ENCODE assay signal across 13 cellular contexts in the genomic region with DNA sequence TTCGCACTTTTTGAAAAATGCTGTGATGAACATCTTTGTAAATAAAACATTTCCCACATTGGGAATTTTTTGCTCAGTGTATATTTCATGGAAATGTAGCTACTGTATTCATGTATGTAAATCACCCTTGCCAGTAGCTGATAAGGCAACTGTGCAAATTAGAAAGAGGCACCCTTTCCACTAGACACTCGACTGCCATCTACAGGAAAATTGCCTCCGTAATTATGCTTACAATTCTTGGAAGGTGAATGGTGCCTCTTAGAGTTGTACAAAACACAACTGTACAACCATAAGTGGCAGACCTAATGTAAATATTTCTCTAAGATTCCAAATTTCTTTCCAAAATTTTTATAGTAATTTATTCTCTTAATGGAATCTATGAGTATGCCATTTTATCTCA.
DNase-seq lines count a peak whose midpoint lies in the region; ATAC-seq and TF ChIP-seq lines count a peak whose summit lies in the region.
"Had no signal": no experiment of that assay in that cellular context is flagged by ENCODE, and none has a peak within 500 bp of the region (broad histone marks: within the 10 kb centered on the region; RNA-seq: fewer than 3 reads in every experiment).

No MANE protein-coding gene starts in this region.

- H3K4me3 ChIP-seq in mammary epithelial cell (replicated peaks in 1 of 3; ENCODE audit: insufficient read depth in 1 of 3, low read depth in 2 of 3, low read length in 3 of 3) (no peak overlapping the region), colonic mucosa (no peak overlapping the region), GM23338 (no peak overlapping the region)
- H3K4me3 ChIP-seq: vagina had no signal

- no peaks in the 10 kb centered on the region; the same call in 2 of the 3 replicates for H3K4me1 Mint-ChIP-seq in GM23338
- H3K4me1 Mint-ChIP-seq: IgD-negative memory B cell had no signal

- TF ChIP-seq CTCF in mammary epithelial cell (conservative IDR thresholded peaks at IDR 0.05 in 1 of 2, IDR thresholded peaks at IDR 0.05 in 1 of 2; ENCODE audit: extremely low read depth in 1 of 2, insufficient read depth in 1 of 2, low read depth in 1 of 2, low read length in 2 of 2), result peak; percentile 11 to 41
- no peak for TF ChIP-seq CTCF in colonic mucosa (IDR thresholded peaks at IDR 0.05)
- no peak for TF ChIP-seq CTCF in GM23338 (conservative IDR thresholded peaks at IDR 0.05; ENCODE audit: low read depth in 2 of 2)

- peaks cover 3% of the 10 kb centered on the region for H3K27me3 ChIP-seq in mammary epithelial cell (ENCODE audit: insufficient read depth, low read length)
- no peaks in the 10 kb centered on the region for H3K27me3 ChIP-seq in colonic mucosa
- H3K27me3 ChIP-seq in GM23338 (ENCODE audit: insufficient read depth), result no peaks in the 10 kb centered on the region
- H3K27me3 ChIP-seq: vagina had no signal

- 84% methylated on average over 3 of the region's 3 CpGs for WGBS in mammary epithelial cell (ENCODE audit: low coverage, missing lambda C conversion rate)

- H3K36me3 Mint-ChIP-seq in GM23338 (ENCODE audit: low read depth), result no peaks in the 10 kb centered on the region
- H3K36me3 Mint-ChIP-seq: IgD-negative memory B cell had no signal

- no peaks in the 10 kb centered on the region for H3K9me3 ChIP-seq in mammary epithelial cell (replicated peaks; ENCODE audit: insufficient read depth, low read length)
- H3K9me3 ChIP-seq in colonic mucosa, result no peaks in the 10 kb centered on the region
- H3K9me3 ChIP-seq: vagina had no signal

- CTCF ChIA-PET in mammary epithelial cell (lab: Charles Lee; ENCODE audit: low non-redundant PET), result interaction anchor here (0.5 kb wide), 1 partner anchor 10 kb away, joined by 3 read pairs; no protein-coding TSS in a partner anchor

- H3K9me2 ChIP-seq in GM23338 (ENCODE audit: insufficient read depth), result no peaks in the 10 kb centered on the region

- H3K36me3 ChIP-seq in mammary epithelial cell (ENCODE audit: insufficient read depth, low read length), result no peaks in the 10 kb centered on the region
- H3K36me3 ChIP-seq in colonic mucosa, result no peaks in the 10 kb centered on the region
- no peaks in the 10 kb centered on the region for H3K36me3 ChIP-seq in GM23338 (ENCODE audit: insufficient read depth)
- H3K36me3 ChIP-seq: vagina had no signal

- no TSS peak for BruUV-seq in mammary epithelial cell (replicated peaks; lab: Mats Ljungman, UMichigan)

- no peak overlapping the region for H3K27ac Mint-ChIP-seq in GM23338
- H3K27ac Mint-ChIP-seq: IgD-negative memory B cell had no signal

- no peaks in the 10 kb centered on the region for H3F3A ChIP-seq in GM23338 (replicated peaks; ENCODE audit: low read depth)

- ATAC-seq in GM18868 (IDR thresholded peaks at IDR 0.05; ENCODE audit: unreplicated experiment), result peak; percentile 77
- ATAC-seq in GM18867 (IDR thresholded peaks at IDR 0.05; ENCODE audit: unreplicated experiment), result no peak
- no peak for ATAC-seq in GM23338
- ATAC-seq: SK-N-SH treated with all-trans-retinoic acid at 6 μM for 48 hours had no signal

- DNase-seq in COLO829 (ENCODE audit: low spot score) (peak; percentile 27), NCI-H2171 (lab: John Stamatoyannopoulos, UW) (peak; percentile 1), mammary epithelial cell (no peak), colonic mucosa (no peak), GM23338 (ENCODE audit: low spot score) (no peak), amniotic stem cell (lab: John Stamatoyannopoulos, UW) (no peak)
- DNase-seq: COR-L47, posterior cingulate gyrus had no signal

- H3K4me2 ChIP-seq in mammary epithelial cell (ENCODE audit: insufficient read depth, low read depth, low read length), result no peak overlapping the region
- H3K4me2 ChIP-seq in GM23338, result no peak overlapping the region

- dilution Hi-C loops in mammary epithelial cell (cut with HindIII; ENCODE audit: low sequenced_read_pairs), result no loop called here

- intact Hi-C loops in mammary epithelial cell (cut with micrococcal nuclease), result loop anchor here (2.0 to 5.0 kb wide), 3 partner anchors 37 to 278 kb away; no protein-coding TSS in a partner anchor
- intact Hi-C loops in colonic mucosa (cut with DNase I), result no loop called here

- H3K4me1 ChIP-seq in mammary epithelial cell (ENCODE audit: insufficient read depth, low read length), result peaks cover 17% of the 10 kb centered on the region
- H3K4me1 ChIP-seq in colonic mucosa, result no peaks in the 10 kb centered on the region
- H3K4me1 ChIP-seq in GM23338 (ENCODE audit: insufficient read depth), result no peaks in the 10 kb centered on the region
- H3K4me1 ChIP-seq: vagina had no signal

- in situ Hi-C loops in mammary epithelial cell (cut with MboI; ENCODE audit: low sequenced_read_pairs in 2 of 2), result no loop called here

- H3K79me2 ChIP-seq in mammary epithelial cell (ENCODE audit: insufficient read depth, low read length) (no peaks in the 10 kb centered on the region), GM23338 (replicated peaks; ENCODE audit: insufficient read depth) (no peaks in the 10 kb centered on the region)

- H3K27ac ChIP-seq in mammary epithelial cell (ENCODE audit: insufficient read depth, low read depth, low read length) (no peak overlapping the region), colonic mucosa (no peak overlapping the region), GM23338 (ENCODE audit: low read depth) (no peak overlapping the region)
- H3K27ac ChIP-seq: vagina had no signal

- H4K20me1 ChIP-seq in mammary epithelial cell (ENCODE audit: insufficient read depth, low read length) (no peaks in the 10 kb centered on the region), GM23338 (replicated peaks; ENCODE audit: insufficient read depth) (no peaks in the 10 kb centered on the region)

- no peak overlapping the region for H2AFZ ChIP-seq in mammary epithelial cell (ENCODE audit: low read depth, low read length)
- no peak overlapping the region for H2AFZ ChIP-seq in GM23338

- no peak overlapping the region for H3K4me3 Mint-ChIP-seq in GM23338
- H3K4me3 Mint-ChIP-seq: IgD-negative memory B cell had no signal

- no peak overlapping the region for H3K9ac ChIP-seq in mammary epithelial cell (ENCODE audit: insufficient read depth, low read length)
- H3K9ac ChIP-seq in colonic mucosa (ENCODE audit: low read depth in 2 of 2, low read length in 2 of 2), result no peak overlapping the region

- H3K27me3 Mint-ChIP-seq in GM23338 (ENCODE audit: insufficient read depth, low read depth, poor library complexity), result no peaks in the 10 kb centered on the region
- H3K27me3 Mint-ChIP-seq: IgD-negative memory B cell had no signal

- no peaks in the 10 kb centered on the region for H3K9me3 Mint-ChIP-seq in GM23338

TF ChIP-seq in GM23338, 12 proteins besides CTCF, POLR2A, EP300 and RAD21 (continues in another document):
- TF ChIP-seq, protein P1, sequence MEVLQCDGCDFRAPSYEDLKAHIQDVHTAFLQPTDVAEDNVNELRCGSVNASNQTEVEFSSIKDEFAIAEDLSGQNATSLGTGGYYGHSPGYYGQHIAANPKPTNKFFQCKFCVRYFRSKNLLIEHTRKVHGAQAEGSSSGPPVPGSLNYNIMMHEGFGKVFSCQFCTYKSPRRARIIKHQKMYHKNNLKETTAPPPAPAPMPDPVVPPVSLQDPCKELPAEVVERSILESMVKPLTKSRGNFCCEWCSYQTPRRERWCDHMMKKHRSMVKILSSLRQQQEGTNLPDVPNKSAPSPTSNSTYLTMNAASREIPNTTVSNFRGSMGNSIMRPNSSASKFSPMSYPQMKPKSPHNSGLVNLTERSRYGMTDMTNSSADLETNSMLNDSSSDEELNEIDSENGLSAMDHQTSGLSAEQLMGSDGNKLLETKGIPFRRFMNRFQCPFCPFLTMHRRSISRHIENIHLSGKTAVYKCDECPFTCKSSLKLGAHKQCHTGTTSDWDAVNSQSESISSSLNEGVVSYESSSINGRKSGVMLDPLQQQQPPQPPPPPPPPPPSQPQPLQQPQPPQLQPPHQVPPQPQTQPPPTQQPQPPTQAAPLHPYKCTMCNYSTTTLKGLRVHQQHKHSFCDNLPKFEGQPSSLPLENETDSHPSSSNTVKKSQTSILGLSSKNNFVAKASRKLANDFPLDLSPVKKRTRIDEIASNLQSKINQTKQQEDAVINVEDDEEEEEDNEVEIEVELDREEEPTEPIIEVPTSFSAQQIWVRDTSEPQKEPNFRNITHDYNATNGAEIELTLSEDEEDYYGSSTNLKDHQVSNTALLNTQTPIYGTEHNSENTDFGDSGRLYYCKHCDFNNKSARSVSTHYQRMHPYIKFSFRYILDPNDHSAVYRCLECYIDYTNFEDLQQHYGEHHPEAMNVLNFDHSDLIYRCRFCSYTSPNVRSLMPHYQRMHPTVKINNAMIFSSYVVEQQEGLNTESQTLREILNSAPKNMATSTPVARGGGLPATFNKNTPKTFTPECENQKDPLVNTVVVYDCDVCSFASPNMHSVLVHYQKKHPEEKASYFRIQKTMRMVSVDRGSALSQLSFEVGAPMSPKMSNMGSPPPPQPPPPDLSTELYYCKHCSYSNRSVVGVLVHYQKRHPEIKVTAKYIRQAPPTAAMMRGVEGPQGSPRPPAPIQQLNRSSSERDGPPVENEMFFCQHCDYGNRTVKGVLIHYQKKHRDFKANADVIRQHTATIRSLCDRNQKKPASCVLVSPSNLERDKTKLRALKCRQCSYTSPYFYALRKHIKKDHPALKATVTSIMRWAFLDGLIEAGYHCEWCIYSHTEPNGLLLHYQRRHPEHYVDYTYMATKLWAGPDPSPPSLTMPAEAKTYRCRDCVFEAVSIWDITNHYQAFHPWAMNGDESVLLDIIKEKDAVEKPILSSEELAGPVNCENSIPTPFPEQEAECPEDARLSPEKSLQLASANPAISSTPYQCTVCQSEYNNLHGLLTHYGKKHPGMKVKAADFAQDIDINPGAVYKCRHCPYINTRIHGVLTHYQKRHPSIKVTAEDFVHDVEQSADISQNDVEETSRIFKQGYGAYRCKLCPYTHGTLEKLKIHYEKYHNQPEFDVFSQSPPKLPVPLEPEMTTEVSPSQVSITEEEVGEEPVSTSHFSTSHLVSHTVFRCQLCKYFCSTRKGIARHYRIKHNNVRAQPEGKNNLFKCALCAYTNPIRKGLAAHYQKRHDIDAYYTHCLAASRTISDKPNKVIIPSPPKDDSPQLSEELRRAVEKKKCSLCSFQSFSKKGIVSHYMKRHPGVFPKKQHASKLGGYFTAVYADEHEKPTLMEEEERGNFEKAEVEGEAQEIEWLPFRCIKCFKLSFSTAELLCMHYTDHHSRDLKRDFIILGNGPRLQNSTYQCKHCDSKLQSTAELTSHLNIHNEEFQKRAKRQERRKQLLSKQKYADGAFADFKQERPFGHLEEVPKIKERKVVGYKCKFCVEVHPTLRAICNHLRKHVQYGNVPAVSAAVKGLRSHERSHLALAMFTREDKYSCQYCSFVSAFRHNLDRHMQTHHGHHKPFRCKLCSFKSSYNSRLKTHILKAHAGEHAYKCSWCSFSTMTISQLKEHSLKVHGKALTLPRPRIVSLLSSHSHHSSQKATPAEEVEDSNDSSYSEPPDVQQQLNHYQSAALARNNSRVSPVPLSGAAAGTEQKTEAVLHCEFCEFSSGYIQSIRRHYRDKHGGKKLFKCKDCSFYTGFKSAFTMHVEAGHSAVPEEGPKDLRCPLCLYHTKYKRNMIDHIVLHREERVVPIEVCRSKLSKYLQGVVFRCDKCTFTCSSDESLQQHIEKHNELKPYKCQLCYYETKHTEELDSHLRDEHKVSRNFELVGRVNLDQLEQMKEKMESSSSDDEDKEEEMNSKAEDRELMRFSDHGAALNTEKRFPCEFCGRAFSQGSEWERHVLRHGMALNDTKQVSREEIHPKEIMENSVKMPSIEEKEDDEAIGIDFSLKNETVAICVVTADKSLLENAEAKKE (CRISPR knock-in tag; IDR thresholded peaks at IDR 0.05), result no peak
- no peak for TF ChIP-seq STAT1 (IDR thresholded peaks at IDR 0.05; ENCODE audit: unreplicated experiment)

Comparison
In these comparisons a context has a peak if more than half of its experiments do, and no peak if none do; other contexts are left out.
1. DNase-seq: peak in COLO829 (single experiment) and NCI-H2171 (single experiment); none in mammary epithelial cell (single experiment), colonic mucosa (single experiment), GM23338 (single experiment) and amniotic stem cell (single experiment).
2. CTCF ChIP-seq: peak in mammary epithelial cell (2 of 2); none in colonic mucosa (single experiment) and GM23338 (0 of 2).